Comparison of ENCODE assay signal across 8 cellular contexts in the genomic region with DNA sequence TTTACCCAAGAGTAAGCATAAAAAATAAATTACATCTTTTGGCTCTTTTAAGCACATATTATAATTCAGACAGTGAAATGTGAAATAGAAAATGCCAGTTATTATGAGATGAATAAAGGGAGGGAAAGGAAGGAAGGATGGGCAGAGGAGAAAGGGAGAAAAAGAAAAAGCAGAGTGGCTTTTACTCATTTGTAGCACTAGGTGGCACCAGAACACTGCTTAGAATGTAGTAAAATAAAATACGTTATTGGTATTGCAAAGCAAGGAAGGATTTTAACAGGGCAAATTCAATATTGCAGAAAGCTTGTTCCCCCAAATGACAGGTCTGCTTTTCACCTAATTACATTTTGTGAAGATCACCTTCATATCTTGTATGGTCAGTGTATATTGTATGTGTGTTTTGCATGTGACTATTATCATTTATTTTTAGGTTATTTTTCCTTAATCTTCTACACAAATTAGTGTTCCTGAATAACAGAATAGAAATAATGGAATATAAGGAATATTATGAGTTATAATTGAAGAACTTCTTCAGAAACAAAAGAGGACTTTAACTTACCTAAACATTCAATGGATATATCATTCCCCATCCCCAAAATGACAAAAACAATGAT. TPM values are rescaled to one million over a fixed set of nuclear protein-coding genes. Genes with fewer than 3 reads are reported as not detected.
DNase-seq lines count a peak whose midpoint lies in the region; ATAC-seq and TF ChIP-seq lines count a peak whose summit lies in the region.

No MANE protein-coding gene starts in this region.

- H3K4me2 ChIP-seq in OCI-LY7 (ENCODE audit: low read length): no peak overlapping the region

- H3K36me3 ChIP-seq in CD4-positive, alpha-beta memory T cell (ENCODE audit: insufficient read depth, low read length): no peaks in the 10 kb centered on the region
- no peaks in the 10 kb centered on the region for H3K36me3 ChIP-seq in HEK293 (ENCODE audit: control insufficient read depth in 2 of 2, insufficient read depth in 1 of 2, low read length in 2 of 2)
- H3K36me3 ChIP-seq in OCI-LY7 (ENCODE audit: insufficient read depth, low read length): no peaks in the 10 kb centered on the region
- H3K36me3 ChIP-seq in ovary: no peaks in the 10 kb centered on the region

- no peaks in the 10 kb centered on the region for H4K20me1 ChIP-seq in OCI-LY7 (ENCODE audit: insufficient read depth, low read length)

- no peak for TF ChIP-seq EP300 in ovary (IDR thresholded peaks at IDR 0.05)

- H3K9me2 ChIP-seq in OCI-LY7 (ENCODE audit: insufficient read depth, low read length): no peaks in the 10 kb centered on the region

- intact Hi-C loops in CD4-positive, alpha-beta memory T cell (cut with micrococcal nuclease): loop anchor here (1.0 to 10.0 kb wide), 3 partner anchors 60 to 680 kb away; no protein-coding TSS in a partner anchor
- intact Hi-C loops in OCI-LY7 (cut with micrococcal nuclease; ENCODE audit: unreplicated experiment): loop anchor here (1.0 to 5.0 kb wide), 4 partner anchors 60 to 763 kb away; no protein-coding TSS in a partner anchor
- intact Hi-C loops in ovary (cut with DNase I): loop anchor here in 1 of 4 donors (10.0 kb wide), 1 partner anchor 490 kb away; no protein-coding TSS in a partner anchor

- H3K27ac ChIP-seq in CD4-positive, alpha-beta memory T cell (ENCODE audit: low read depth, low read length): no peak overlapping the region
- H3K27ac ChIP-seq in HEK293 (ENCODE audit: extremely low read depth, low read depth, low read length) (no peak overlapping the region), OCI-LY7 (ENCODE audit: low read depth, low read length, poor library complexity, severe bottlenecking) (no peak overlapping the region), ovary (no peak overlapping the region)

- CTCF ChIA-PET in CD4-positive, alpha-beta memory T cell (lab: Charles Lee; ENCODE audit: partially characterized antibody): interaction anchor here (0.6 to 2.8 kb wide), 19 partner anchors 8 to 1006 kb away, joined by 3 to 29 read pairs (median 4); no protein-coding TSS in a partner anchor
- CTCF ChIA-PET in HEK293 (lab: Yijun Ruan, JAX): interaction anchor here (0.5 to 4.5 kb wide), 52 partner anchors 8 to 1212 kb away, joined by 3 to 55 read pairs (median 4); no protein-coding TSS in a partner anchor
- CTCF ChIA-PET in OCI-LY7 (lab: Charles Lee; ENCODE audit: unreplicated experiment): no interaction called here

- no peak overlapping the region for H3K4me3 Mint-ChIP-seq in CD4-positive, alpha-beta memory T cell

- H3K4me1 Mint-ChIP-seq in CD4-positive, alpha-beta memory T cell: no peaks in the 10 kb centered on the region

- H3K9me3 Mint-ChIP-seq in CD4-positive, alpha-beta memory T cell: peaks cover 0 to 4% (median 0%) of the 10 kb centered on the region in 8 donors

- H3K9me3 ChIP-seq in CD4-positive, alpha-beta memory T cell (ENCODE audit: control insufficient read depth in 1 of 2, low read length in 2 of 2): no peaks in the 10 kb centered on the region
- H3K9me3 ChIP-seq in HEK293 (ENCODE audit: control insufficient read depth, insufficient read depth, low read depth, low read length) (no peaks in the 10 kb centered on the region), OCI-LY7 (ENCODE audit: low read length) (0 out of 2 replicates have a peak, but pooled peaks cover 6% of the 10 kb centered on the region), ovary (no peaks in the 10 kb centered on the region)

- peak in 4 of 5 donors; percentile 25 to 36 (median 32) for DNase-seq in CD4-positive, alpha-beta memory T cell
- DNase-seq in OCI-LY7 (ENCODE audit: low spot score): peak; percentile 55
- peak; percentile 38 for DNase-seq in dermis blood vessel endothelial cell
- no peak for DNase-seq in ovary
- no peak for DNase-seq in hepatic stellate cell (ENCODE audit: low spot score)

- no peaks in the 10 kb centered on the region for H3K27me3 ChIP-seq in CD4-positive, alpha-beta memory T cell (ENCODE audit: insufficient read depth, low read length)
- no peaks in the 10 kb centered on the region for H3K27me3 ChIP-seq in ovary

- TF ChIP-seq POLR2A in ovary (IDR thresholded peaks at IDR 0.05): no peak

- no peaks in the 10 kb centered on the region for H3K4me1 ChIP-seq in CD4-positive, alpha-beta memory T cell (ENCODE audit: insufficient read depth, low read length)
- H3K4me1 ChIP-seq in HEK293 (ENCODE audit: control insufficient read depth, insufficient read depth, low read length): no peaks in the 10 kb centered on the region
- no peaks in the 10 kb centered on the region for H3K4me1 ChIP-seq in OCI-LY7 (ENCODE audit: insufficient read depth, low read length, poor library complexity, severe bottlenecking)
- no peaks in the 10 kb centered on the region for H3K4me1 ChIP-seq in ovary (ENCODE audit: insufficient read depth)

- 0 to 2% (median 0%) methylated on average over 1 of the region's 1 CpG for WGBS in ovary, 3 donors

- H3K4me3 ChIP-seq in CD4-positive, alpha-beta memory T cell (ENCODE audit: low read length in 2 of 2): no peak overlapping the region
- H3K4me3 ChIP-seq in HEK293 (ENCODE audit: low read depth, low read length): no peak overlapping the region
- H3K4me3 ChIP-seq in OCI-LY7 (ENCODE audit: low read depth, low read length, poor library complexity, severe bottlenecking): no peak overlapping the region
- no peak overlapping the region for H3K4me3 ChIP-seq in ovary

- no peaks in the 10 kb centered on the region for H3K36me3 Mint-ChIP-seq in CD4-positive, alpha-beta memory T cell

- no peak for ATAC-seq in HG02852 (IDR thresholded peaks at IDR 0.05; ENCODE audit: unreplicated experiment)
- ATAC-seq in GM19324 (IDR thresholded peaks at IDR 0.05; ENCODE audit: low FRiP score, unreplicated experiment): no peak

- BruUV-seq in OCI-LY7 (replicated peaks; lab: Mats Ljungman, UMichigan): no TSS peak

- H3K27me3 Mint-ChIP-seq in CD4-positive, alpha-beta memory T cell: peaks cover 4 to 8% of the 10 kb centered on the region in 2 donors

- POLR2A ChIA-PET in CD4-positive, alpha-beta memory T cell (lab: Charles Lee; ENCODE audit: partially characterized antibody): no interaction called here
- POLR2A ChIA-PET in HEK293 (lab: Yijun Ruan, JAX) (no interaction called here), OCI-LY7 (lab: Charles Lee) (interaction anchor here (1.2 kb wide), 1 partner anchor 8 kb away, joined by 4 read pairs; no protein-coding TSS in a partner anchor)

- TF ChIP-seq CTCF in HEK293 (tag by site-specific recombination; IDR thresholded peaks at IDR 0.05) (peak; percentile 92), OCI-LY7 (conservative IDR thresholded peaks at IDR 0.05; ENCODE audit: low read length) (peak; percentile 89), ovary (IDR thresholded peaks at IDR 0.05) (peak in 2 of 3 donors; percentile 39 to 52)

- no peaks in the 10 kb centered on the region for H3K79me2 ChIP-seq in OCI-LY7 (ENCODE audit: insufficient read depth, low read depth, low read length)

- H3K27ac Mint-ChIP-seq in CD4-positive, alpha-beta memory T cell: no peak overlapping the region

- H2AFZ ChIP-seq in OCI-LY7 (ENCODE audit: low read length): no peak overlapping the region

TF ChIP-seq in HEK293, 187 proteins besides CTCF, POLR2A, EP300 and RAD21:
- TF ChIP-seq ZNF324 (tag by site-specific recombination; IDR thresholded peaks at IDR 0.05): 0 out of 2 replicates have a peak, but pooled peaks have one; percentile 20
- TF ChIP-seq WT1 (tag by site-specific recombination; IDR thresholded peaks at IDR 0.05): no peak
- no peak for TF ChIP-seq ZNF792 (tag by site-specific recombination; IDR thresholded peaks at IDR 0.05)
- TF ChIP-seq ZNF140 (tag by site-specific recombination; IDR thresholded peaks at IDR 0.05): no peak
- TF ChIP-seq ZNF366 (tag by site-specific recombination; conservative IDR thresholded peaks at IDR 0.05): peak; percentile 99
- no peak for TF ChIP-seq ZNF426 (tag by site-specific recombination; IDR thresholded peaks at IDR 0.05)
- 0 out of 2 replicates have a peak, but pooled peaks have one; percentile 46 for TF ChIP-seq ZNF660 (tag by site-specific recombination; IDR thresholded peaks at IDR 0.05)
- peak; percentile 96 for TF ChIP-seq ZNF654 (tag by site-specific recombination; IDR thresholded peaks at IDR 0.05; ENCODE audit: low read depth)
- peak; percentile 99 for TF ChIP-seq PRDM1 (tag by site-specific recombination; IDR thresholded peaks at IDR 0.05)
- TF ChIP-seq ZNF2 (tag by site-specific recombination; IDR thresholded peaks at IDR 0.05): peak; percentile 52; the same call in 1 of the 2 replicates

RNA-seq across cellular contexts. Expression of a gene that starts 9.1 kb away (rescaled TPM):
- total RNA-seq in CD4-positive, alpha-beta memory T cell: 100 to 1,000 TPM in 1 of 2 experiments, 10 to 100 TPM in 1; 99.2 to 109 TPM
- 10 to 100 TPM in 1 of 2 donors, 1 to 10 TPM in 1; 1.8 to 12.1 TPM for polyA plus RNA-seq in CD4-positive, alpha-beta memory T cell
- total RNA-seq in OCI-LY7 (2014; rRNA removed; shearing (Covaris generic)): 16.4 and 17.1 TPM in 2 replicates
- total RNA-seq in OCI-LY7 (2022): 26.9 and 30.6 TPM in 2 replicates
- total RNA-seq in dermis blood vessel endothelial cell: 0.51 and 0.60 TPM in 2 replicates
- total RNA-seq in ovary: 10 to 100 TPM; 16.5 to 26.0 (median 19.3) TPM
- 10 to 100 TPM in 1 of 2 donors, 1 to 10 TPM in 1; 5.7 to 10.9 TPM for polyA plus RNA-seq in ovary

RNA-seq across cellular contexts. Expression of a gene that starts 22.9 kb away (rescaled TPM):
- total RNA-seq in CD4-positive, alpha-beta memory T cell: 1 to 10 TPM; 2.8 to 3.0 TPM
- polyA plus RNA-seq in CD4-positive, alpha-beta memory T cell: under 1 TPM in 1 of 2 donors, not detected in 1; 0.69 TPM
- 0.75 and 1.3 TPM in 2 replicates for total RNA-seq in OCI-LY7 (2014; rRNA removed; shearing (Covaris generic))
- total RNA-seq in OCI-LY7 (2022) (1.8 and 2.2 TPM in 2 replicates), dermis blood vessel endothelial cell (1.2 and 1.4 TPM in 2 replicates), ovary (10 to 100 TPM in 1 of 7 donors, 1 to 10 TPM in 6; 1.2 to 21.0 (median 1.8) TPM)
- under 1 TPM; 0.52 to 0.87 TPM for polyA plus RNA-seq in ovary

Comparison
In these comparisons a context has a peak if more than half of its experiments do, and no peak if none do; other contexts are left out.
1. DNase-seq: peak in CD4-positive, alpha-beta memory T cell (4 of 5), OCI-LY7 (single experiment) and dermis blood vessel endothelial cell (single experiment); none in ovary (0 of 5) and hepatic stellate cell (single experiment).
2. RNA of a gene that starts 9.1 kb away (total RNA-seq): 99.2 to 109 TPM in CD4-positive, alpha-beta memory T cell, 16.4 to 30.6 TPM in OCI-LY7 and 16.5 to 26.0 TPM in ovary; 0.51 to 0.60 TPM in dermis blood vessel endothelial cell; every median in the first group is over 10 times any median in the second.
3. Peak in every context shown above with its lines, with median percentiles within 50 percentile points of each other: CTCF ChIP-seq.